Comparison of ENCODE assay signal across 8 cellular contexts in genomic region chr7:100126239-100126930, GRCh38. TPM values are rescaled to one million over a fixed set of nuclear protein-coding genes. Genes with fewer than 3 reads are reported as not detected.
DNase-seq lines count a peak whose midpoint lies in the region; ATAC-seq and TF ChIP-seq lines count a peak whose summit lies in the region.

No MANE protein-coding gene starts in this region.

- H3K27ac Mint-ChIP-seq in CD4-positive, CD25-positive, alpha-beta regulatory T cell = peak overlapping the region; percentile 99 to 100 (median 99)

- TF ChIP-seq CTCF in fibroblast of the aortic adventitia (IDR thresholded peaks at IDR 0.05; ENCODE audit: insufficient read depth, low read length) (no peak), prostate gland (IDR thresholded peaks at IDR 0.05) (peak in 1 of 4 experiments; percentile 24)

- H3K4me3 Mint-ChIP-seq in CD4-positive, CD25-positive, alpha-beta regulatory T cell = peak overlapping the region; percentile 97 to 100 (median 99)

- intact Hi-C loops in prostate gland (cut with DNase I) = loop anchor here (5.0 to 10.0 kb wide), 3 partner anchors 39 to 218 kb away; partner anchors contain the start of gene COPS6

- peak overlapping the region; percentile 84 for H3K4me3 ChIP-seq in CD4-positive, CD25-positive, alpha-beta regulatory T cell (ENCODE audit: low read depth, low read length)
- H3K4me3 ChIP-seq in SJCRH30 (peak overlapping the region; percentile 81), fibroblast of the aortic adventitia (ENCODE audit: low read depth, low read length) (peak overlapping the region; percentile 99), prostate gland (peak overlapping the region; percentile 76 to 86)

- H3K36me3 Mint-ChIP-seq in CD4-positive, CD25-positive, alpha-beta regulatory T cell = no peaks in the 10 kb centered on the region

- H3K27ac ChIP-seq in CD4-positive, CD25-positive, alpha-beta regulatory T cell (ENCODE audit: insufficient read depth, low read length, poor library complexity, severe bottlenecking) = peak overlapping the region; percentile 97
- peak overlapping the region; percentile 83 for H3K27ac ChIP-seq in SJCRH30
- H3K27ac ChIP-seq in prostate gland = peak overlapping the region; percentile 96 to 98

- no peak for DNase-seq in CD4-positive, CD25-positive, alpha-beta regulatory T cell
- no peak for DNase-seq in SJCRH30
- no peak for DNase-seq in fibroblast of the aortic adventitia (ENCODE audit: low read depth)
- no peak for DNase-seq in prostate gland (ENCODE audit: low spot score)
- no peak for DNase-seq in NCI-H1105 (lab: John Stamatoyannopoulos, UW)
- DNase-seq in NOMO-1 treated with dmso at 0.1 percent for 144 hours (lab: John Stamatoyannopoulos, UW; ENCODE audit: unreplicated experiment) = no peak

- H3K9me3 ChIP-seq in CD4-positive, CD25-positive, alpha-beta regulatory T cell (ENCODE audit: control insufficient read depth in 2 of 2, low read length in 2 of 2) = no peaks in the 10 kb centered on the region
- H3K9me3 ChIP-seq in SJCRH30 (replicated peaks) (no peaks in the 10 kb centered on the region), prostate gland (no peaks in the 10 kb centered on the region)

- peaks cover 5% of the 10 kb centered on the region for H3K36me3 ChIP-seq in CD4-positive, CD25-positive, alpha-beta regulatory T cell (ENCODE audit: control insufficient read depth, insufficient read depth, low read length)
- H3K36me3 ChIP-seq in SJCRH30 = no peaks in the 10 kb centered on the region
- no peaks in the 10 kb centered on the region for H3K36me3 ChIP-seq in prostate gland

- WGBS in prostate gland = 13% methylated on average over 22 of the region's 29 CpGs

- peaks cover 37% of the 10 kb centered on the region for H3K4me1 ChIP-seq in CD4-positive, CD25-positive, alpha-beta regulatory T cell (ENCODE audit: control insufficient read depth, insufficient read depth, low read length, poor library complexity, severe bottlenecking)
- H3K4me1 ChIP-seq in SJCRH30 = no peaks in the 10 kb centered on the region
- no peaks in the 10 kb centered on the region for H3K4me1 ChIP-seq in prostate gland (replicated peaks)

- H3K4me1 Mint-ChIP-seq in CD4-positive, CD25-positive, alpha-beta regulatory T cell = peaks cover 0 to 42% (median 23%) of the 10 kb centered on the region in 4 donors

- no peaks in the 10 kb centered on the region for H3K9me3 Mint-ChIP-seq in CD4-positive, CD25-positive, alpha-beta regulatory T cell

- no peak for ATAC-seq in CD4-positive, CD25-positive, alpha-beta regulatory T cell (ENCODE audit: low read depth in 2 of 2)
- ATAC-seq in GM21717 (IDR thresholded peaks at IDR 0.05; ENCODE audit: unreplicated experiment) (peak; percentile 21), GM18861 (IDR thresholded peaks at IDR 0.05; ENCODE audit: unreplicated experiment) (no peak)

- H3K27me3 ChIP-seq in CD4-positive, CD25-positive, alpha-beta regulatory T cell (ENCODE audit: control insufficient read depth, insufficient read depth, low read length) = no peaks in the 10 kb centered on the region
- H3K27me3 ChIP-seq in SJCRH30 (no peaks in the 10 kb centered on the region), prostate gland (replicated peaks; ENCODE audit: insufficient read depth) (no peaks in the 10 kb centered on the region)

- H3K27me3 Mint-ChIP-seq in CD4-positive, CD25-positive, alpha-beta regulatory T cell = no peaks in the 10 kb centered on the region

- no peak for TF ChIP-seq POLR2A in prostate gland (IDR thresholded peaks at IDR 0.05)

RNA-seq across cellular contexts. Expression of gene MBLAC1, which starts 0.4 kb away (rescaled TPM):
- 4.0 TPM for total RNA-seq in CD4-positive, CD25-positive, alpha-beta regulatory T cell
- 1 to 10 TPM; 1.6 to 3.8 (median 2.3) TPM for polyA plus RNA-seq in CD4-positive, CD25-positive, alpha-beta regulatory T cell
- total RNA-seq in SJCRH30 (2014; rRNA removed; shearing (Covaris generic)) = 1.4 and 1.6 TPM in 2 replicates
- total RNA-seq in fibroblast of the aortic adventitia (ENCODE audit: low replicate concordance) = 1.9 and 4.2 TPM in 2 replicates
- 1 to 10 TPM; 4.4 to 6.1 TPM for total RNA-seq in prostate gland

RNA-seq across cellular contexts. Expression of gene CNPY4, which starts 7.0 kb away (rescaled TPM):
- total RNA-seq in CD4-positive, CD25-positive, alpha-beta regulatory T cell = 20.7 TPM
- 10 to 100 TPM; 14.1 to 20.6 (median 17.6) TPM for polyA plus RNA-seq in CD4-positive, CD25-positive, alpha-beta regulatory T cell
- total RNA-seq in SJCRH30 (2014; rRNA removed; shearing (Covaris generic)) = 13.2 and 13.7 TPM in 2 replicates
- total RNA-seq in fibroblast of the aortic adventitia (ENCODE audit: low replicate concordance) (25.4 and 54.5 TPM in 2 replicates), prostate gland (10 to 100 TPM in 1 of 2 donors, 1 to 10 TPM in 1; 1.6 to 16.1 TPM)

RNA-seq across cellular contexts. Expression of gene TAF6, which starts 7.2 kb away (rescaled TPM):
- 47.1 TPM for total RNA-seq in CD4-positive, CD25-positive, alpha-beta regulatory T cell
- polyA plus RNA-seq in CD4-positive, CD25-positive, alpha-beta regulatory T cell = 10 to 100 TPM; 17.9 to 24.5 (median 21.9) TPM
- 42.2 and 47.8 TPM in 2 replicates for total RNA-seq in SJCRH30 (2014; rRNA removed; shearing (Covaris generic))
- total RNA-seq in fibroblast of the aortic adventitia (ENCODE audit: low replicate concordance) (38.6 and 42.7 TPM in 2 replicates), prostate gland (10 to 100 TPM; 68.3 to 79.8 TPM)

RNA-seq across cellular contexts. Expression of gene LAMTOR4, which starts 22.3 kb away (rescaled TPM):
- 136 TPM for total RNA-seq in CD4-positive, CD25-positive, alpha-beta regulatory T cell
- polyA plus RNA-seq in CD4-positive, CD25-positive, alpha-beta regulatory T cell = 100 to 1,000 TPM; 450 to 474 (median 465) TPM
- 65.4 and 84.6 TPM in 2 replicates for total RNA-seq in SJCRH30 (2014; rRNA removed; shearing (Covaris generic))
- total RNA-seq in fibroblast of the aortic adventitia (ENCODE audit: low replicate concordance) = 82.2 and 316 TPM in 2 replicates
- 100 to 1,000 TPM; 213 to 243 TPM for total RNA-seq in prostate gland

RNA-seq across cellular contexts. Expression of gene AP4M1, which starts 24.9 kb away (rescaled TPM):
- total RNA-seq in CD4-positive, CD25-positive, alpha-beta regulatory T cell = 5.6 TPM
- 1 to 10 TPM; 2.6 to 6.4 (median 4.3) TPM for polyA plus RNA-seq in CD4-positive, CD25-positive, alpha-beta regulatory T cell
- 9.9 and 13.9 TPM in 2 replicates for total RNA-seq in SJCRH30 (2014; rRNA removed; shearing (Covaris generic))
- total RNA-seq in fibroblast of the aortic adventitia (ENCODE audit: low replicate concordance) = 17.6 and 18.2 TPM in 2 replicates
- 10 to 100 TPM; 18.0 to 27.2 TPM for total RNA-seq in prostate gland
